In genomic region chr17:32596666-32597065, GRCh38 we compare ENCODE assay signal across 11 cellular contexts.
DNase-seq lines count a peak whose midpoint lies in the region; ATAC-seq and TF ChIP-seq lines count a peak whose summit lies in the region.
"Had no signal": no experiment of that assay in that cellular context is flagged by ENCODE, and none has a peak within 500 bp of the region (broad histone marks: within the 10 kb centered on the region; RNA-seq: fewer than 3 reads in every experiment).

No MANE protein-coding gene starts in this region.

- H3K36me3 Mint-ChIP-seq in activated T-cell treated with anti-CD3 and anti-CD28 coated beads, Interleukin-2, amount 50 U/mL, for 72 hours (ENCODE audit: insufficient read depth in 2 of 2) = no peaks in the 10 kb centered on the region
- no peaks in the 10 kb centered on the region for H3K36me3 Mint-ChIP-seq in stimulated activated naive CD8-positive, alpha-beta T cell treated with anti-CD3 and anti-CD28 coated beads, Interleukin-15, Interleukin-2, amounts not matched to agents 100 ng/mL and 50 ng/mL, for 24 hours (ENCODE audit: low read depth)

- DNase-seq in activated T-cell treated with anti-CD3 and anti-CD28 coated beads, Interleukin-2, amount 50 U/mL, for 72 hours = peak; percentile 4 to 35
- DNase-seq in activated T-cell treated with anti-CD3 and anti-CD28 coated beads for 4 hours = no peak
- peak; percentile 8 for DNase-seq in SK-MEL-5 (ENCODE audit: low read depth, low spot score)
- no peak for DNase-seq in KG1 (lab: John Stamatoyannopoulos, UW)
- no peak for DNase-seq in HCEC 1CT
- no peak for DNase-seq in mucosa of descending colon
- DNase-seq: AML-193, psoas muscle had no signal

- H3K4me1 ChIP-seq in mucosa of descending colon (ENCODE audit: low read depth) = no peaks in the 10 kb centered on the region
- H3K4me1 ChIP-seq: psoas muscle had no signal

- no peaks in the 10 kb centered on the region for H3K9me3 ChIP-seq in mucosa of descending colon
- H3K9me3 ChIP-seq: psoas muscle had no signal

- H3K27me3 Mint-ChIP-seq in activated T-cell treated with anti-CD3 and anti-CD28 coated beads, Interleukin-2, amount 50 U/mL, for 72 hours (ENCODE audit: low read depth) = no peaks in the 10 kb centered on the region
- no peaks in the 10 kb centered on the region for H3K27me3 Mint-ChIP-seq in stimulated activated naive CD8-positive, alpha-beta T cell treated with anti-CD3 and anti-CD28 coated beads, Interleukin-15, Interleukin-2, amounts not matched to agents 100 ng/mL and 50 ng/mL, for 24 hours

- TF ChIP-seq CTCF in mucosa of descending colon (IDR thresholded peaks at IDR 0.05) = no peak

- no peaks in the 10 kb centered on the region for H3K9me3 Mint-ChIP-seq in activated T-cell treated with anti-CD3 and anti-CD28 coated beads, Interleukin-2, amount 50 U/mL, for 72 hours
- no peaks in the 10 kb centered on the region for H3K9me3 Mint-ChIP-seq in stimulated activated naive CD8-positive, alpha-beta T cell treated with anti-CD3 and anti-CD28 coated beads, Interleukin-15, Interleukin-2, amounts not matched to agents 100 ng/mL and 50 ng/mL, for 24 hours

- intact Hi-C loops in mucosa of descending colon (cut with DNase I, micrococcal nuclease) = no loop called here

- in situ Hi-C loops in SK-MEL-5 (cut with HindIII; ENCODE audit: low pct_unique_long_range_greater_than_20kb, low sequenced_read_pairs) = no loop called here

- H3K4me3 Mint-ChIP-seq in activated T-cell treated with anti-CD3 and anti-CD28 coated beads, Interleukin-2, amount 50 U/mL, for 72 hours = no peak overlapping the region
- H3K4me3 Mint-ChIP-seq in stimulated activated naive CD8-positive, alpha-beta T cell treated with anti-CD3 and anti-CD28 coated beads, Interleukin-15, Interleukin-2, amounts not matched to agents 100 ng/mL and 50 ng/mL, for 24 hours = no peak overlapping the region

- H3K27ac Mint-ChIP-seq in activated T-cell treated with anti-CD3 and anti-CD28 coated beads, Interleukin-2, amount 50 U/mL, for 72 hours = no peak overlapping the region
- peak overlapping the region; percentile 21 for H3K27ac Mint-ChIP-seq in stimulated activated naive CD8-positive, alpha-beta T cell treated with anti-CD3 and anti-CD28 coated beads, Interleukin-15, Interleukin-2, amounts not matched to agents 100 ng/mL and 50 ng/mL, for 24 hours

- peak; percentile 67 to 86 for ATAC-seq in activated T-cell treated with anti-CD3 and anti-CD28 coated beads, Interleukin-2, amount 50 U/mL, for 72 hours (replicated peaks in 1 of 2)
- ATAC-seq in HG03108 (IDR thresholded peaks at IDR 0.05; ENCODE audit: unreplicated experiment) (peak; percentile 60), mucosa of descending colon (no peak)
- ATAC-seq: psoas muscle had no signal

- H3K4me3 ChIP-seq in mucosa of descending colon = no peak overlapping the region
- H3K4me3 ChIP-seq: hepatocyte, psoas muscle had no signal

- peaks cover 26% of the 10 kb centered on the region for H3K4me1 Mint-ChIP-seq in activated T-cell treated with anti-CD3 and anti-CD28 coated beads, Interleukin-2, amount 50 U/mL, for 72 hours (ENCODE audit: low read depth)
- H3K4me1 Mint-ChIP-seq in stimulated activated naive CD8-positive, alpha-beta T cell treated with anti-CD3 and anti-CD28 coated beads, Interleukin-15, Interleukin-2, amounts not matched to agents 100 ng/mL and 50 ng/mL, for 24 hours (ENCODE audit: low read depth) = peaks cover 11% of the 10 kb centered on the region

- no peaks in the 10 kb centered on the region for H3K36me3 ChIP-seq in mucosa of descending colon (ENCODE audit: low read depth)

Comparison
In these comparisons a context has a peak if more than half of its experiments do, and no peak if none do; other contexts are left out.
1. DNase-seq: peak in activated T-cell treated with anti-CD3 and anti-CD28 coated beads, Interleukin-2, amount 50 U/mL, for 72 hours (2 of 2) and SK-MEL-5 (single experiment); none in activated T-cell treated with anti-CD3 and anti-CD28 coated beads for 4 hours (single experiment), KG1 (single experiment), HCEC 1CT (single experiment) and mucosa of descending colon (0 of 3).